ENCODE assay signal across 1 cellular context in genomic region chr7:134195252-134195651, GRCh38.
TF ChIP-seq lines count a peak whose summit lies in the region.

No MANE protein-coding gene starts in this region.

TF ChIP-seq in K562, 482 proteins besides CTCF, POLR2A, EP300 and RAD21 (continued from another document):
- TF ChIP-seq MBD1 (CRISPR knock-in tag; IDR thresholded peaks at IDR 0.05) (no peak), ZSCAN32 (CRISPR knock-in tag; IDR thresholded peaks at IDR 0.05) (no peak), PRPF4 (IDR thresholded peaks at IDR 0.05; ENCODE audit: insufficient read depth, low read depth, low read length, poor library complexity, severe bottlenecking) (no peak), ZNF76 (CRISPR knock-in tag; IDR thresholded peaks at IDR 0.05; ENCODE audit: borderline replicate concordance) (peak; percentile 76; the same call in 1 of the 2 replicates), ZNF589 (CRISPR knock-in tag; IDR thresholded peaks at IDR 0.05; ENCODE audit: low read depth) (no peak), KAT7 (CRISPR knock-in tag; IDR thresholded peaks at IDR 0.05; ENCODE audit: borderline replicate concordance) (no peak), SAFB (IDR thresholded peaks at IDR 0.05; ENCODE audit: borderline replicate concordance, low read depth, low read length) (no peak), NCOA6 (IDR thresholded peaks at IDR 0.05) (no peak), PTRF (tag; IDR thresholded peaks at IDR 0.05) (peak; percentile 89), SMAD4 (CRISPR knock-in tag; conservative IDR thresholded peaks at IDR 0.05) (peak; percentile 93), KAT8 (IDR thresholded peaks at IDR 0.05; ENCODE audit: low read depth) (no peak), NFE2L1 (tag; IDR thresholded peaks at IDR 0.05; ENCODE audit: borderline replicate concordance, low read depth) (peak; percentile 46; the same call in 1 of the 2 replicates), GTF2A2 (tag; IDR thresholded peaks at IDR 0.05) (peak; percentile 85), RBM39 (optimal IDR thresholded peaks at IDR 0.05; ENCODE audit: low read depth, low read length) (no peak), GABPB1 (CRISPR knock-in tag; IDR thresholded peaks at IDR 0.05) (no peak), IRF9 (tag; IDR thresholded peaks at IDR 0.05) (peak; percentile 92), STAT5B (CRISPR knock-in tag; IDR thresholded peaks at IDR 0.05) (no peak), TCFL5 (CRISPR knock-in tag; conservative IDR thresholded peaks at IDR 0.05) (peak; percentile 75), KLF10 (CRISPR knock-in tag; IDR thresholded peaks at IDR 0.05) (0 out of 2 replicates have a peak, but pooled peaks have one; percentile 45), POLR3A (IDR thresholded peaks at IDR 0.05; ENCODE audit: borderline replicate concordance, extremely low read depth, insufficient read depth, insufficient read length) (no peak), ILK (tag; IDR thresholded peaks at IDR 0.05; ENCODE audit: borderline replicate concordance, low read depth) (peak; percentile 85; the same call in 1 of the 2 replicates), TCF7L2 (IDR thresholded peaks at IDR 0.05; ENCODE audit: low read depth, low read length) (no peak), MAFF (IDR thresholded peaks at IDR 0.05; ENCODE audit: low read length) (no peak)
- TF ChIP-seq, protein P1, sequence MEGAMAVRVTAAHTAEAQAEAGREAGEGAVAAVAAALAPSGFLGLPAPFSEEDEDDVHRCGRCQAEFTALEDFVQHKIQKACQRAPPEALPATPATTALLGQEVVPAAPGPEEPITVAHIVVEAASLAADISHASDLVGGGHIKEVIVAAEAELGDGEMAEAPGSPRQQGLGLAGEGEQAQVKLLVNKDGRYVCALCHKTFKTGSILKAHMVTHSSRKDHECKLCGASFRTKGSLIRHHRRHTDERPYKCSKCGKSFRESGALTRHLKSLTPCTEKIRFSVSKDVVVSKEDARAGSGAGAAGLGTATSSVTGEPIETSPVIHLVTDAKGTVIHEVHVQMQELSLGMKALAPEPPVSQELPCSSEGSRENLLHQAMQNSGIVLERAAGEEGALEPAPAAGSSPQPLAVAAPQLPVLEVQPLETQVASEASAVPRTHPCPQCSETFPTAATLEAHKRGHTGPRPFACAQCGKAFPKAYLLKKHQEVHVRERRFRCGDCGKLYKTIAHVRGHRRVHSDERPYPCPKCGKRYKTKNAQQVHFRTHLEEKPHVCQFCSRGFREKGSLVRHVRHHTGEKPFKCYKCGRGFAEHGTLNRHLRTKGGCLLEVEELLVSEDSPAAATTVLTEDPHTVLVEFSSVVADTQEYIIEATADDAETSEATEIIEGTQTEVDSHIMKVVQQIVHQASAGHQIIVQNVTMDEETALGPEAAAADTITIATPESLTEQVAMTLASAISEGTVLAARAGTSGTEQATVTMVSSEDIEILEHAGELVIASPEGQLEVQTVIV (CRISPR knock-in tag; IDR thresholded peaks at IDR 0.05; ENCODE audit: borderline replicate concordance): no peak; the same call in 1 of the 2 replicates
- TF ChIP-seq, protein P2, sequence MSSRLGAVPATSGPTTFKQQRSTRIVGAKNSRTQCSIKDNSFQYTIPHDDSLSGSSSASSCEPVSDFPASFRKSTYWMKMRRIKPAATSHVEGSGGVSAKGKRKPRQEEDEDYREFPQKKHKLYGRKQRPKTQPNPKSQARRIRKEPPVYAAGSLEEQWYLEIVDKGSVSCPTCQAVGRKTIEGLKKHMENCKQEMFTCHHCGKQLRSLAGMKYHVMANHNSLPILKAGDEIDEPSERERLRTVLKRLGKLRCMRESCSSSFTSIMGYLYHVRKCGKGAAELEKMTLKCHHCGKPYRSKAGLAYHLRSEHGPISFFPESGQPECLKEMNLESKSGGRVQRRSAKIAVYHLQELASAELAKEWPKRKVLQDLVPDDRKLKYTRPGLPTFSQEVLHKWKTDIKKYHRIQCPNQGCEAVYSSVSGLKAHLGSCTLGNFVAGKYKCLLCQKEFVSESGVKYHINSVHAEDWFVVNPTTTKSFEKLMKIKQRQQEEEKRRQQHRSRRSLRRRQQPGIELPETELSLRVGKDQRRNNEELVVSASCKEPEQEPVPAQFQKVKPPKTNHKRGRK (tag; IDR thresholded peaks at IDR 0.05): no peak
- TF ChIP-seq, protein P3, sequence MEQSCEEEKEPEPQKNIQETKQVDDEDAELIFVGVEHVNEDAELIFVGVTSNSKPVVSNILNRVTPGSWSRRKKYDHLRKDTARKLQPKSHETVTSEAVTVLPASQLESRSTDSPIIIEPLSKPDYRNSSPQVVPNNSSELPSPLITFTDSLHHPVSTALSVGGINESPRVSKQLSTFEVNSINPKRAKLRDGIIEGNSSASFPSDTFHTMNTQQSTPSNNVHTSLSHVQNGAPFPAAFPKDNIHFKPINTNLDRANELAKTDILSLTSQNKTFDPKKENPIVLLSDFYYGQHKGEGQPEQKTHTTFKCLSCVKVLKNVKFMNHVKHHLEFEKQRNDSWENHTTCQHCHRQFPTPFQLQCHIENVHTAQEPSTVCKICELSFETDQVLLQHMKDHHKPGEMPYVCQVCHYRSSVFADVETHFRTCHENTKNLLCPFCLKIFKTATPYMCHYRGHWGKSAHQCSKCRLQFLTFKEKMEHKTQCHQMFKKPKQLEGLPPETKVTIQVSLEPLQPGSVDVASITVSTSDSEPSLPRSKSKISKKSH (CRISPR knock-in tag; IDR thresholded peaks at IDR 0.05): peak; percentile 67; the same call in 1 of the 2 replicates
- TF ChIP-seq, protein P4, sequence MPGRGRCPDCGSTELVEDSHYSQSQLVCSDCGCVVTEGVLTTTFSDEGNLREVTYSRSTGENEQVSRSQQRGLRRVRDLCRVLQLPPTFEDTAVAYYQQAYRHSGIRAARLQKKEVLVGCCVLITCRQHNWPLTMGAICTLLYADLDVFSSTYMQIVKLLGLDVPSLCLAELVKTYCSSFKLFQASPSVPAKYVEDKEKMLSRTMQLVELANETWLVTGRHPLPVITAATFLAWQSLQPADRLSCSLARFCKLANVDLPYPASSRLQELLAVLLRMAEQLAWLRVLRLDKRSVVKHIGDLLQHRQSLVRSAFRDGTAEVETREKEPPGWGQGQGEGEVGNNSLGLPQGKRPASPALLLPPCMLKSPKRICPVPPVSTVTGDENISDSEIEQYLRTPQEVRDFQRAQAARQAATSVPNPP (IDR thresholded peaks at IDR 0.05; ENCODE audit: borderline replicate concordance, insufficient read depth, insufficient read length): no peak
- TF ChIP-seq, protein P5, sequence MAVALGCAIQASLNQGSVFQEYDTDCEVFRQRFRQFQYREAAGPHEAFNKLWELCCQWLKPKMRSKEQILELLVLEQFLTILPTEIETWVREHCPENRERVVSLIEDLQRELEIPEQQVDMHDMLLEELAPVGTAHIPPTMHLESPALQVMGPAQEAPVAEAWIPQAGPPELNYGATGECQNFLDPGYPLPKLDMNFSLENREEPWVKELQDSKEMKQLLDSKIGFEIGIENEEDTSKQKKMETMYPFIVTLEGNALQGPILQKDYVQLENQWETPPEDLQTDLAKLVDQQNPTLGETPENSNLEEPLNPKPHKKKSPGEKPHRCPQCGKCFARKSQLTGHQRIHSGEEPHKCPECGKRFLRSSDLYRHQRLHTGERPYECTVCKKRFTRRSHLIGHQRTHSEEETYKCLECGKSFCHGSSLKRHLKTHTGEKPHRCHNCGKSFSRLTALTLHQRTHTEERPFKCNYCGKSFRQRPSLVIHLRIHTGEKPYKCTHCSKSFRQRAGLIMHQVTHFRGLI (CRISPR knock-in tag; IDR thresholded peaks at IDR 0.05): peak; percentile 74; the same call in 1 of the 2 replicates
